1 cellular context compared by ENCODE assay signal in the genomic region with DNA sequence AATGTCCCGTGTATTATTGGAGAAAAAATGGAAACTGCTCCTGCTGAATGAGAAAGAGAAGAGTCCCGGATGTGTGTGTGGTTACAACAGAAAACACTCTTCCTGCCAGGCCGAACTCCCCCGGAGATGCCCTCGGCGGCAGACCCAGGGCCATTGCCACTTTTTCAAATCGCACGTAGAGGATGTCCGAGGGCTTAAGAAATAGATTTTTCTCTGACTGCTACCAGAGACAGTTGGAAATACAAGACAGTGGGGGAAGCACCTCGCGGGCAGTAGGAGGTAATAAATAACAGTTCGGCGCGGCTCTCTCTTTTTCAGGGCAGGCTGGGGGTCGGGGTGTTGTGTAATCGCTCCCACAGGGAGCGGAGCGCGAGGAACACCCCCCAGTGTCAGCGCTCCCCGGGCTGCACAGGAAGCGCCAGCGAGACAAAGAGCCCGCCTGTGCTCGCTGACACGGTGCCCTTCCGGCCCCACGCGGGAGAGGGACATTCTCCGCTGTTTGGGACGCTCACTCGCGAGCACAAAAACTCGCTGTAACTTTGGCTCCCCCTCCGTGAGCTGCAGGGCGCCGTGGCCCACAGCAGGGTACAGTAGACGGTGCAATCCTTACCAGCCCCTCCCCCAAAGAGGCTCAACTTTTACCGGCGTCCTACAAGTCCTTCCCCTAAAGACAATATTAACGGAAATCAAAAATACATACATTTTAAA.
A peak's percentile ranks its signal among the peaks of the same experiment; 100 is the strongest.
TF ChIP-seq lines count a peak whose summit lies in the region.

No MANE protein-coding gene starts in this region.

TF ChIP-seq in K562, 482 proteins besides CTCF, POLR2A, EP300 and RAD21 (continued from another document and continues in another):
- TF ChIP-seq, protein P1, sequence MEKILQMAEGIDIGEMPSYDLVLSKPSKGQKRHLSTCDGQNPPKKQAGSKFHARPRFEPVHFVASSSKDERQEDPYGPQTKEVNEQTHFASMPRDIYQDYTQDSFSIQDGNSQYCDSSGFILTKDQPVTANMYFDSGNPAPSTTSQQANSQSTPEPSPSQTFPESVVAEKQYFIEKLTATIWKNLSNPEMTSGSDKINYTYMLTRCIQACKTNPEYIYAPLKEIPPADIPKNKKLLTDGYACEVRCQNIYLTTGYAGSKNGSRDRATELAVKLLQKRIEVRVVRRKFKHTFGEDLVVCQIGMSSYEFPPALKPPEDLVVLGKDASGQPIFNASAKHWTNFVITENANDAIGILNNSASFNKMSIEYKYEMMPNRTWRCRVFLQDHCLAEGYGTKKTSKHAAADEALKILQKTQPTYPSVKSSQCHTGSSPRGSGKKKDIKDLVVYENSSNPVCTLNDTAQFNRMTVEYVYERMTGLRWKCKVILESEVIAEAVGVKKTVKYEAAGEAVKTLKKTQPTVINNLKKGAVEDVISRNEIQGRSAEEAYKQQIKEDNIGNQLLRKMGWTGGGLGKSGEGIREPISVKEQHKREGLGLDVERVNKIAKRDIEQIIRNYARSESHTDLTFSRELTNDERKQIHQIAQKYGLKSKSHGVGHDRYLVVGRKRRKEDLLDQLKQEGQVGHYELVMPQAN (IDR thresholded peaks at IDR 0.05; ENCODE audit: borderline replicate concordance) = 0 out of 2 replicates have a peak, but pooled peaks have one; percentile 13
- TF ChIP-seq ZNF212 (CRISPR knock-in tag; IDR thresholded peaks at IDR 0.05) (no peak), MAZ (CRISPR knock-in tag; conservative IDR thresholded peaks at IDR 0.05 in 1 of 2, IDR thresholded peaks at IDR 0.05 in 1 of 2) (peak; percentile 78 to 81; a peak in 2 of 4 replicates), EP400 (IDR thresholded peaks at IDR 0.05) (peak; percentile 59), LCOR (CRISPR knock-in tag; IDR thresholded peaks at IDR 0.05) (peak; percentile 55; the same call in 1 of the 2 replicates), ZNF766 (CRISPR knock-in tag; conservative IDR thresholded peaks at IDR 0.05) (peak; percentile 71), STAG1 (CRISPR knock-in tag; IDR thresholded peaks at IDR 0.05; ENCODE audit: borderline replicate concordance) (peak; percentile 30; the same call in 1 of the 2 replicates), E2F3 (CRISPR knock-in tag; IDR thresholded peaks at IDR 0.05) (peak; percentile 30; the same call in 1 of the 2 replicates), ZFX (CRISPR knock-in tag; IDR thresholded peaks at IDR 0.05) (peak; percentile 48), TGIF2 (CRISPR knock-in tag; IDR thresholded peaks at IDR 0.05) (peak; percentile 56; the same call in 1 of the 2 replicates), RBM39 (optimal IDR thresholded peaks at IDR 0.05; ENCODE audit: low read depth, low read length) (no peak), RB1 (IDR thresholded peaks at IDR 0.05; ENCODE audit: low read depth) (peak; percentile 79), KDM5B (IDR thresholded peaks at IDR 0.05; ENCODE audit: insufficient replicate concordance, low read depth, low read length) (peak; percentile 79), MYC (IDR thresholded peaks at IDR 0.05; ENCODE audit: low read depth, low read length) (peak; percentile 14; the same call in 1 of the 2 replicates), MYC (CRISPR knock-in tag; IDR thresholded peaks at IDR 0.05; ENCODE audit: borderline replicate concordance, low read depth) (0 out of 2 replicates have a peak, but pooled peaks have one; percentile 30), BDP1 (IDR thresholded peaks at IDR 0.05; ENCODE audit: insufficient read depth, insufficient read length) (no peak), TAF7 (tag; IDR thresholded peaks at IDR 0.05) (peak; percentile 49; the same call in 1 of the 2 replicates), NFIC (IDR thresholded peaks at IDR 0.05) (peak; percentile 32; the same call in 1 of the 2 replicates), SAP30 (IDR thresholded peaks at IDR 0.05; ENCODE audit: borderline replicate concordance, insufficient read depth, low read depth, low read length, poor library complexity, severe bottlenecking) (peak; percentile 61), RBFOX2 (IDR thresholded peaks at IDR 0.05; ENCODE audit: low read depth, low read length) (peak; percentile 86), SIN3A (IDR thresholded peaks at IDR 0.05; ENCODE audit: borderline replicate concordance in 2 of 2, control insufficient read depth in 1 of 2, low read depth in 2 of 2, low read length in 2 of 2) (peak in 1 of 2 experiments; percentile 37; a peak in 1 of 4 replicates), PHF21A (IDR thresholded peaks at IDR 0.05; ENCODE audit: borderline replicate concordance, low read depth) (no peak), TBP (optimal IDR thresholded peaks at IDR 0.05; ENCODE audit: low read depth, low read length) (peak; percentile 11), CCNT2 (IDR thresholded peaks at IDR 0.05; ENCODE audit: borderline replicate concordance, extremely low read depth, insufficient read length, low read depth, low read length) (no peak), NRF1 (conservative IDR thresholded peaks at IDR 0.05 in 1 of 2, IDR thresholded peaks at IDR 0.05 in 1 of 2) (no peak), HDAC1 (IDR thresholded peaks at IDR 0.05) (peak in 1 of 2 experiments; percentile 29; a peak in 1 of 4 replicates), ZBTB7A (IDR thresholded peaks at IDR 0.05; ENCODE audit: borderline replicate concordance, control insufficient read depth, low read depth, low read length) (peak; percentile 27; the same call in 1 of the 2 replicates), GABPA (tag; conservative IDR thresholded peaks at IDR 0.05; ENCODE audit: low read depth) (peak; percentile 90), ARID2 (IDR thresholded peaks at IDR 0.05) (no peak), ZBTB1 (CRISPR knock-in tag; IDR thresholded peaks at IDR 0.05; ENCODE audit: borderline replicate concordance, low read depth) (peak; percentile 24; the same call in 1 of the 2 replicates), TRIM24 (IDR thresholded peaks at IDR 0.05) (peak in 1 of 2 experiments; percentile 51; a peak in 2 of 4 replicates), ASH1L (IDR thresholded peaks at IDR 0.05; ENCODE audit: borderline replicate concordance, low read depth, partially characterized antibody) (peak; percentile 12), KAT7 (CRISPR knock-in tag; IDR thresholded peaks at IDR 0.05; ENCODE audit: borderline replicate concordance) (0 out of 2 replicates have a peak, but pooled peaks have one; percentile 10), GATAD2A (IDR thresholded peaks at IDR 0.05) (0 out of 2 replicates have a peak, but pooled peaks have one; percentile 39), L3MBTL2 (IDR thresholded peaks at IDR 0.05) (peak; percentile 11; the same call in 1 of the 2 replicates), POLR2G (IDR thresholded peaks at IDR 0.05; ENCODE audit: low read depth, low read length) (peak; percentile 88)
- TF ChIP-seq, protein P2, sequence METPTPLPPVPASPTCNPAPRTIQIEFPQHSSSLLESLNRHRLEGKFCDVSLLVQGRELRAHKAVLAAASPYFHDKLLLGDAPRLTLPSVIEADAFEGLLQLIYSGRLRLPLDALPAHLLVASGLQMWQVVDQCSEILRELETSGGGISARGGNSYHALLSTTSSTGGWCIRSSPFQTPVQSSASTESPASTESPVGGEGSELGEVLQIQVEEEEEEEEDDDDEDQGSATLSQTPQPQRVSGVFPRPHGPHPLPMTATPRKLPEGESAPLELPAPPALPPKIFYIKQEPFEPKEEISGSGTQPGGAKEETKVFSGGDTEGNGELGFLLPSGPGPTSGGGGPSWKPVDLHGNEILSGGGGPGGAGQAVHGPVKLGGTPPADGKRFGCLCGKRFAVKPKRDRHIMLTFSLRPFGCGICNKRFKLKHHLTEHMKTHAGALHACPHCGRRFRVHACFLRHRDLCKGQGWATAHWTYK (CRISPR knock-in tag; IDR thresholded peaks at IDR 0.05) = 0 out of 2 replicates have a peak, but pooled peaks have one; percentile 9
- TF ChIP-seq, protein P3, sequence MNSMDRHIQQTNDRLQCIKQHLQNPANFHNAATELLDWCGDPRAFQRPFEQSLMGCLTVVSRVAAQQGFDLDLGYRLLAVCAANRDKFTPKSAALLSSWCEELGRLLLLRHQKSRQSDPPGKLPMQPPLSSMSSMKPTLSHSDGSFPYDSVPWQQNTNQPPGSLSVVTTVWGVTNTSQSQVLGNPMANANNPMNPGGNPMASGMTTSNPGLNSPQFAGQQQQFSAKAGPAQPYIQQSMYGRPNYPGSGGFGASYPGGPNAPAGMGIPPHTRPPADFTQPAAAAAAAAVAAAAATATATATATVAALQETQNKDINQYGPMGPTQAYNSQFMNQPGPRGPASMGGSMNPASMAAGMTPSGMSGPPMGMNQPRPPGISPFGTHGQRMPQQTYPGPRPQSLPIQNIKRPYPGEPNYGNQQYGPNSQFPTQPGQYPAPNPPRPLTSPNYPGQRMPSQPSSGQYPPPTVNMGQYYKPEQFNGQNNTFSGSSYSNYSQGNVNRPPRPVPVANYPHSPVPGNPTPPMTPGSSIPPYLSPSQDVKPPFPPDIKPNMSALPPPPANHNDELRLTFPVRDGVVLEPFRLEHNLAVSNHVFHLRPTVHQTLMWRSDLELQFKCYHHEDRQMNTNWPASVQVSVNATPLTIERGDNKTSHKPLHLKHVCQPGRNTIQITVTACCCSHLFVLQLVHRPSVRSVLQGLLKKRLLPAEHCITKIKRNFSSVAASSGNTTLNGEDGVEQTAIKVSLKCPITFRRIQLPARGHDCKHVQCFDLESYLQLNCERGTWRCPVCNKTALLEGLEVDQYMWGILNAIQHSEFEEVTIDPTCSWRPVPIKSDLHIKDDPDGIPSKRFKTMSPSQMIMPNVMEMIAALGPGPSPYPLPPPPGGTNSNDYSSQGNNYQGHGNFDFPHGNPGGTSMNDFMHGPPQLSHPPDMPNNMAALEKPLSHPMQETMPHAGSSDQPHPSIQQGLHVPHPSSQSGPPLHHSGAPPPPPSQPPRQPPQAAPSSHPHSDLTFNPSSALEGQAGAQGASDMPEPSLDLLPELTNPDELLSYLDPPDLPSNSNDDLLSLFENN (IDR thresholded peaks at IDR 0.05; ENCODE audit: low read depth in 2 of 2, low read length in 2 of 2) = peak in 1 of 2 experiments; percentile 23; a peak in 1 of 4 replicates
- TF ChIP-seq, protein P4, sequence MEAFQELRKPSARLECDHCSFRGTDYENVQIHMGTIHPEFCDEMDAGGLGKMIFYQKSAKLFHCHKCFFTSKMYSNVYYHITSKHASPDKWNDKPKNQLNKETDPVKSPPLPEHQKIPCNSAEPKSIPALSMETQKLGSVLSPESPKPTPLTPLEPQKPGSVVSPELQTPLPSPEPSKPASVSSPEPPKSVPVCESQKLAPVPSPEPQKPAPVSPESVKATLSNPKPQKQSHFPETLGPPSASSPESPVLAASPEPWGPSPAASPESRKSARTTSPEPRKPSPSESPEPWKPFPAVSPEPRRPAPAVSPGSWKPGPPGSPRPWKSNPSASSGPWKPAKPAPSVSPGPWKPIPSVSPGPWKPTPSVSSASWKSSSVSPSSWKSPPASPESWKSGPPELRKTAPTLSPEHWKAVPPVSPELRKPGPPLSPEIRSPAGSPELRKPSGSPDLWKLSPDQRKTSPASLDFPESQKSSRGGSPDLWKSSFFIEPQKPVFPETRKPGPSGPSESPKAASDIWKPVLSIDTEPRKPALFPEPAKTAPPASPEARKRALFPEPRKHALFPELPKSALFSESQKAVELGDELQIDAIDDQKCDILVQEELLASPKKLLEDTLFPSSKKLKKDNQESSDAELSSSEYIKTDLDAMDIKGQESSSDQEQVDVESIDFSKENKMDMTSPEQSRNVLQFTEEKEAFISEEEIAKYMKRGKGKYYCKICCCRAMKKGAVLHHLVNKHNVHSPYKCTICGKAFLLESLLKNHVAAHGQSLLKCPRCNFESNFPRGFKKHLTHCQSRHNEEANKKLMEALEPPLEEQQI (IDR thresholded peaks at IDR 0.05) = no peak
- TF ChIP-seq, protein P5, sequence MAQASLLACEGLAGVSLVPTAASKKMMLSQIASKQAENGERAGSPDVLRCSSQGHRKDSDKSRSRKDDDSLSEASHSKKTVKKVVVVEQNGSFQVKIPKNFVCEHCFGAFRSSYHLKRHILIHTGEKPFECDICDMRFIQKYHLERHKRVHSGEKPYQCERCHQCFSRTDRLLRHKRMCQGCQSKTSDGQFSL (CRISPR knock-in tag; IDR thresholded peaks at IDR 0.05) = peak; percentile 87
- TF ChIP-seq, protein P5 (tag; IDR thresholded peaks at IDR 0.05) = peak in 1 of 2 experiments; percentile 67; a peak in 2 of 4 replicates
- TF ChIP-seq, protein P6, sequence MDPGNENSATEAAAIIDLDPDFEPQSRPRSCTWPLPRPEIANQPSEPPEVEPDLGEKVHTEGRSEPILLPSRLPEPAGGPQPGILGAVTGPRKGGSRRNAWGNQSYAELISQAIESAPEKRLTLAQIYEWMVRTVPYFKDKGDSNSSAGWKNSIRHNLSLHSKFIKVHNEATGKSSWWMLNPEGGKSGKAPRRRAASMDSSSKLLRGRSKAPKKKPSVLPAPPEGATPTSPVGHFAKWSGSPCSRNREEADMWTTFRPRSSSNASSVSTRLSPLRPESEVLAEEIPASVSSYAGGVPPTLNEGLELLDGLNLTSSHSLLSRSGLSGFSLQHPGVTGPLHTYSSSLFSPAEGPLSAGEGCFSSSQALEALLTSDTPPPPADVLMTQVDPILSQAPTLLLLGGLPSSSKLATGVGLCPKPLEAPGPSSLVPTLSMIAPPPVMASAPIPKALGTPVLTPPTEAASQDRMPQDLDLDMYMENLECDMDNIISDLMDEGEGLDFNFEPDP (CRISPR knock-in tag; IDR thresholded peaks at IDR 0.05) = 0 out of 2 replicates have a peak, but pooled peaks have one; percentile 11
- TF ChIP-seq, protein P7, sequence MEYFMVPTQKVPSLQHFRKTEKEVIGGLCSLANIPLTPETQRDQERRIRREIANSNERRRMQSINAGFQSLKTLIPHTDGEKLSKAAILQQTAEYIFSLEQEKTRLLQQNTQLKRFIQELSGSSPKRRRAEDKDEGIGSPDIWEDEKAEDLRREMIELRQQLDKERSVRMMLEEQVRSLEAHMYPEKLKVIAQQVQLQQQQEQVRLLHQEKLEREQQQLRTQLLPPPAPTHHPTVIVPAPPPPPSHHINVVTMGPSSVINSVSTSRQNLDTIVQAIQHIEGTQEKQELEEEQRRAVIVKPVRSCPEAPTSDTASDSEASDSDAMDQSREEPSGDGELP (CRISPR knock-in tag; IDR thresholded peaks at IDR 0.05; ENCODE audit: borderline replicate concordance) = peak; percentile 59; the same call in 1 of the 2 replicates
- TF ChIP-seq, protein P8, sequence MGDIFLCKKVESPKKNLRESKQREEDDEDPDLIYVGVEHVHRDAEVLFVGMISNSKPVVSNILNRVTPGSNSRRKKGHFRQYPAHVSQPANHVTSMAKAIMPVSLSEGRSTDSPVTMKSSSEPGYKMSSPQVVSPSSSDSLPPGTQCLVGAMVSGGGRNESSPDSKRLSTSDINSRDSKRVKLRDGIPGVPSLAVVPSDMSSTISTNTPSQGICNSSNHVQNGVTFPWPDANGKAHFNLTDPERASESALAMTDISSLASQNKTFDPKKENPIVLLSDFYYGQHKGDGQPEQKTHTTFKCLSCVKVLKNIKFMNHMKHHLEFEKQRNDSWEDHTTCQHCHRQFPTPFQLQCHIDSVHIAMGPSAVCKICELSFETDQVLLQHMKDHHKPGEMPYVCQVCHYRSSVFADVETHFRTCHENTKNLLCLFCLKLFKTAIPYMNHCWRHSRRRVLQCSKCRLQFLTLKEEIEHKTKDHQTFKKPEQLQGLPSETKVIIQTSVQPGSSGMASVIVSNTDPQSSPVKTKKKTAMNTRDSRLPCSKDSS (IDR thresholded peaks at IDR 0.05; ENCODE audit: low read depth, partially characterized antibody) = no peak
- TF ChIP-seq, protein P9, sequence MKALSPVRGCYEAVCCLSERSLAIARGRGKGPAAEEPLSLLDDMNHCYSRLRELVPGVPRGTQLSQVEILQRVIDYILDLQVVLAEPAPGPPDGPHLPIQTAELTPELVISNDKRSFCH (CRISPR knock-in tag; IDR thresholded peaks at IDR 0.05) = no peak
- TF ChIP-seq, protein P9 (tag; IDR thresholded peaks at IDR 0.05) = 0 out of 2 replicates have a peak, but pooled peaks have one; percentile 28
